In genomic region chr19:40611900-40612698, GRCh38 we compare ENCODE assay signal across 1 cellular context.
TF ChIP-seq lines count a peak whose summit lies in the region.

No MANE protein-coding gene starts in this region.

TF ChIP-seq in WTC11, 78 proteins besides CTCF, POLR2A, EP300 and RAD21 (continued from another document):
- TF ChIP-seq STAT6 (CRISPR knock-in tag; conservative IDR thresholded peaks at IDR 0.05; ENCODE audit: low read depth), result no peak
- TF ChIP-seq E2F4 (CRISPR knock-in tag; IDR thresholded peaks at IDR 0.05; ENCODE audit: borderline replicate concordance, low read depth), result no peak
- no peak for TF ChIP-seq ZNF281 (CRISPR knock-in tag; IDR thresholded peaks at IDR 0.05)
